In the genomic region with DNA sequence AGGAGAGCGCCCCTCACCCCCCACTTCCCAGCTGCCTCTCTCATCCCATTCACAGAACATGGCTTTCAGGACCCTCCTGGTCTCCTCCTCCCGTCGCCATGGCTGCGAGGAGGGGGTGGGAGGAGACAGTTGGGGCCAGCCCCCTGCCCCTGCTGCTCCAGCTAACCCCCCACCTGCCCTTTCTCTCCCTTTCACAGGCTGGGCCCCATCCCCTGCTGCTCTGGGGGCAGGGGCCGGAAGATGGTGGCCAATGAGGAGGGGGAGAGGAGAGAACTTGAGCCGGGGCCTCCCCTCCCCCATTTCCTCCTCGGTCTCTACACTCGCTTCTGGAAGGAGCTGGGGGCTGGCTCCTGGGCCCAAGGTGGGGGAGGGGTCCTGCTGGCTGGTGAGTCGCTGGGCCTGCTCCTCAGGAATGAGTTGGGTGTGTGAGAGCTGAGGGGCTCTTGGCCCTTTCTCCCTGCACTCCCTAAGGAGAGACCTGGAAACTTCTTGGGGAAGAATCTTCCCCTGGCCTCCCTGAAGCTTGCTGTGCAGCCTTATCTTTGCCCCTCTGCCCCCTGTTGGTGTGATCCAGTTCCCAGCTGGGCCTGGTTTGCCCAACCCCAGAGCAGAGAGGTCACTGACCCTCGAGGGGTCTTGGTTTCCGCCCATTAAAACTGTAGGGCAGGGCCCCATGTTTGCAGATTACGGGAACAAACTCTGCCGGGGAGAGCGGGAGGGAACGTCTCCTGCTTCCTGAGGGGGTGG, we compare ENCODE assay signal across 8 cellular contexts. TPM values are rescaled to one million over a fixed set of nuclear protein-coding genes. Genes with fewer than 3 reads are reported as not detected.
DNase-seq lines count a peak whose midpoint lies in the region; ATAC-seq, FAIRE-seq and TF ChIP-seq lines count a peak whose summit lies in the region.

No MANE protein-coding gene starts in this region.

- DNase-seq in CD14-positive monocyte (ENCODE audit: low spot score) = no peak
- peak; percentile 90 to 93 for DNase-seq in Kasumi-1 (lab: John Stamatoyannopoulos, UW)
- DNase-seq in bronchial epithelial cell (ENCODE audit: low read depth) = no peak
- peak; percentile 75 to 90 for DNase-seq in mesothelial cell of epicardium (ENCODE audit: low spot score in 2 of 2, unreplicated experiment in 2 of 2)
- no peak for DNase-seq in DMS153 treated with DMSO at 0.1 percent for 48 hours (lab: John Stamatoyannopoulos, UW; ENCODE audit: unreplicated experiment)

- H3K36me3 ChIP-seq in bronchial epithelial cell (ENCODE audit: control insufficient read depth, insufficient read depth, low read length) = no peaks in the 10 kb centered on the region

- H3K36me3 Mint-ChIP-seq in CD14-positive monocyte (no peaks in the 10 kb centered on the region), mesothelial cell of epicardium (peaks cover 1% of the 10 kb centered on the region)

- FAIRE-seq in bronchial epithelial cell (lab: Jason Lieb, UNC) = no peak

- H3K4me1 Mint-ChIP-seq in CD14-positive monocyte = peaks cover 30% of the 10 kb centered on the region
- peaks cover 55% of the 10 kb centered on the region for H3K4me1 Mint-ChIP-seq in mesothelial cell of epicardium

- intact Hi-C loops in CD14-positive monocyte (cut with micrococcal nuclease) = loop anchor here (2.0 to 10.0 kb wide), 4 partner anchors 71 to 292 kb away; no protein-coding TSS in a partner anchor

- H3K4me3 ChIP-seq in bronchial epithelial cell (ENCODE audit: low read depth, low read length) = peak overlapping the region; percentile 77

- H3K4me3 Mint-ChIP-seq in CD14-positive monocyte (peak overlapping the region; percentile 90 to 94), mesothelial cell of epicardium (peak overlapping the region; percentile 90)

- H3K9me3 Mint-ChIP-seq in CD14-positive monocyte = peaks cover 0 to 5% (median 0%) of the 10 kb centered on the region in 7 donors
- no peaks in the 10 kb centered on the region for H3K9me3 Mint-ChIP-seq in mesothelial cell of epicardium

- no peak overlapping the region for H3K27ac Mint-ChIP-seq in CD14-positive monocyte
- peak overlapping the region; percentile 99 for H3K27ac Mint-ChIP-seq in mesothelial cell of epicardium

- peaks cover 32 to 44% (median 42%) of the 10 kb centered on the region in 3 donors for H3K27me3 Mint-ChIP-seq in CD14-positive monocyte (ENCODE audit: low read depth in 3 of 3)
- H3K27me3 Mint-ChIP-seq in mesothelial cell of epicardium (ENCODE audit: low read depth) = no peaks in the 10 kb centered on the region

- TF ChIP-seq CTCF in CD14-positive monocyte (IDR thresholded peaks at IDR 0.05) (no peak), bronchial epithelial cell (IDR thresholded peaks at IDR 0.05; ENCODE audit: insufficient read depth, low read length, severe bottlenecking) (no peak), mesothelial cell of epicardium (IDR thresholded peaks at IDR 0.05; ENCODE audit: unreplicated experiment) (no peak)

- no peaks in the 10 kb centered on the region for H3K27me3 ChIP-seq in bronchial epithelial cell (ENCODE audit: control insufficient read depth, insufficient read depth, low read length)

- ATAC-seq in GM21381 (IDR thresholded peaks at IDR 0.05; ENCODE audit: unreplicated experiment) (no peak), HG02970 (IDR thresholded peaks at IDR 0.05; ENCODE audit: low FRiP score, unreplicated experiment) (no peak), HG02759 (IDR thresholded peaks at IDR 0.05; ENCODE audit: unreplicated experiment) (no peak)

RNA-seq across cellular contexts. Expression of a gene that starts 10.2 kb away (rescaled TPM):
- under 1 TPM in 1 of 2 donors, not detected in 1; 0.36 TPM for polyA plus RNA-seq in CD14-positive monocyte
- total RNA-seq in bronchial epithelial cell = 0.26 TPM in 1 of 2 replicates, not detected in the other
- total RNA-seq in mesothelial cell of epicardium = 0.64 to 1.3 TPM (median 1.1 TPM) in 3 replicates

RNA-seq across cellular contexts. Expression of a gene that starts 18.1 kb away (rescaled TPM):
- polyA plus RNA-seq in CD14-positive monocyte = 10 to 100 TPM; 12.9 to 17.9 TPM
- 15.7 and 28.2 TPM in 2 replicates for total RNA-seq in bronchial epithelial cell
- total RNA-seq in mesothelial cell of epicardium = 18.4 to 19.6 TPM (median 19.5 TPM) in 3 replicates

RNA-seq across cellular contexts. Expression of a gene that starts 28.4 kb away (rescaled TPM):
- polyA plus RNA-seq in CD14-positive monocyte = 10 to 100 TPM; 28.6 to 31.8 TPM
- total RNA-seq in bronchial epithelial cell = 30.3 and 43.5 TPM in 2 replicates
- 53.9 to 57.1 TPM (median 54.2 TPM) in 3 replicates for total RNA-seq in mesothelial cell of epicardium

RNA-seq across cellular contexts. Expression of a gene that starts 42.0 kb away (rescaled TPM):
- polyA plus RNA-seq in CD14-positive monocyte = 10 to 100 TPM in 1 of 2 donors, 1 to 10 TPM in 1; 8.5 to 10.8 TPM
- total RNA-seq in bronchial epithelial cell (1.3 and 2.0 TPM in 2 replicates), mesothelial cell of epicardium (136 to 154 TPM (median 146 TPM) in 3 replicates)

Comparison
In these comparisons a context has a peak if more than half of its experiments do, and no peak if none do; other contexts are left out.
1. DNase-seq: peak in Kasumi-1 (2 of 2) and mesothelial cell of epicardium (2 of 2); none in CD14-positive monocyte (single experiment), bronchial epithelial cell (single experiment) and DMS153 treated with DMSO at 0.1 percent for 48 hours (single experiment).